25 cellular contexts compared by ENCODE assay signal in the genomic region with DNA sequence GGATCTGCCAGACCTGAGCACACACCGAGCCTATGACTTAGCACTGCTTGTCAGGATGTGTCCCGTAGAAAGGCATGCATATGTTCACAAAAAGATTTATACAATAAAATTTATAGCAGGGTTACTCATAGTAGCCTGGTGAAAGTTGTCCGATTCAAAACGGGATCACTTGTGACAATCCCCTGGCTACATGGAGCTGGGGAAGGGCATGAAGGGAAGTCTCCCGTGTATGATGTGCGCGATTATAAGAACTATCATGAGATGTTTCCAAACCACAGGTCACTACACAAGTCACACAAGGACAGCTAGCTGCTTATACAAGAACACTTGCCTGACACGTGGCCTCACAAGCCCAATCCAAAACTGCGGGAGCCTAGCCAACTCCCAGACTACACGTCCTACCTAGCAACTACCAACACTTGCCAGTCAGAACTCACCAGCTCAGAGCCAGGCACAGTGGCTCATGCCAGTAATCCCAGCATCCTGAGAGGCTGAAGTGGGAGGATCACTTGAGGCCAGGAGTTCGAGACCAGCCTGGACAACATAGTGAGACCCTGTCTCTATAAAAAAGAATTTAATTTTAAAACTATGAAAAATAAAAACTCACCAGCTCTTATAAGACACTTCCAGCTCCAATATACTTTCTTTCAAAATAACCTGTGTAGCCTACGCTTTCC. TPM values are rescaled to one million over a fixed set of nuclear protein-coding genes. Genes with fewer than 3 reads are reported as not detected.
DNase-seq lines count a peak whose midpoint lies in the region; ATAC-seq and TF ChIP-seq lines count a peak whose summit lies in the region.
"Had no signal": no experiment of that assay in that cellular context is flagged by ENCODE, and none has a peak within 500 bp of the region (broad histone marks: within the 10 kb centered on the region; RNA-seq: fewer than 3 reads in every experiment).

No MANE protein-coding gene starts in this region.

- DNase-seq in GM23248, result peak; percentile 54
- DNase-seq in SJSA1 (ENCODE audit: low read depth in 1 of 2, low spot score in 2 of 2), result no peak
- DNase-seq in epithelial cell of prostate (ENCODE audit: low read depth, low spot score), result peak; percentile 95
- no peak for DNase-seq in smooth muscle cell (lab: John Stamatoyannopoulos, UW; ENCODE audit: unreplicated experiment)
- no peak for DNase-seq in amygdala (lab: John Stamatoyannopoulos, UW)
- DNase-seq in activated CD4-positive, alpha-beta T cell treated with anti-CD3 and anti-CD28 coated beads, Interleukin-2, amount 50 U/mL, for 1 hour, result no peak
- DNase-seq: activated CD4-positive, alpha-beta T cell treated with anti-CD3 and anti-CD28 coated beads, Interleukin-2, amount 50 U/mL, for 4 hours; activated naive CD4-positive, alpha-beta T cell treated with anti-CD3 and anti-CD28 coated beads for 36 hours; activated T-cell treated with anti-CD3 and anti-CD28 coated beads for 4 hours; BE2C; endodermal cell; foreskin fibroblast; GDM1; hypothalamus; islet precursor cell; NCI-H1930; right lobe of liver; transverse colon had no signal

- H3F3A ChIP-seq in GM23248 (ENCODE audit: insufficient read depth) (peaks cover 52% of the 10 kb centered on the region), smooth muscle cell (ENCODE audit: low read depth) (peaks cover 11% of the 10 kb centered on the region)

- no peaks in the 10 kb centered on the region for H3K36me3 ChIP-seq in GM23248 (ENCODE audit: low read depth)
- no peaks in the 10 kb centered on the region for H3K36me3 ChIP-seq in SJSA1
- no peaks in the 10 kb centered on the region for H3K36me3 ChIP-seq in smooth muscle cell (ENCODE audit: low read depth)
- H3K36me3 ChIP-seq: ascending aorta, BE2C, right lobe of liver, transverse colon had no signal

- H3K27ac ChIP-seq in GM23248 (peak overlapping the region; percentile 62), SJSA1 (peak overlapping the region; percentile 96), epithelial cell of prostate (peak overlapping the region; percentile 99), smooth muscle cell (ENCODE audit: low read depth) (peak overlapping the region; percentile 51)
- H3K27ac ChIP-seq: ascending aorta, HL-60, right lobe of liver had no signal

- no peak for TF ChIP-seq CTCF in smooth muscle cell (IDR thresholded peaks at IDR 0.05; ENCODE audit: borderline replicate concordance, insufficient read depth, poor library complexity, severe bottlenecking)

- H3K27me3 ChIP-seq in GM23248 (replicated peaks; ENCODE audit: insufficient read depth) (no peaks in the 10 kb centered on the region), SJSA1 (replicated peaks) (no peaks in the 10 kb centered on the region), smooth muscle cell (ENCODE audit: low read depth) (no peaks in the 10 kb centered on the region)
- H3K27me3 ChIP-seq: ascending aorta, BE2C, right lobe of liver, transverse colon had no signal

- H3K9ac ChIP-seq in GM23248 (no peak overlapping the region), smooth muscle cell (ENCODE audit: low read depth) (no peak overlapping the region)

- H3K9me3 ChIP-seq in GM23248 (ENCODE audit: low read depth) (no peaks in the 10 kb centered on the region), SJSA1 (replicated peaks) (no peaks in the 10 kb centered on the region), smooth muscle cell (replicated peaks; ENCODE audit: low read depth) (no peaks in the 10 kb centered on the region)
- H3K9me3 ChIP-seq: ascending aorta, BE2C, right lobe of liver, transverse colon had no signal

- H3K4me1 ChIP-seq in GM23248 (ENCODE audit: insufficient read depth) (peaks cover 39% of the 10 kb centered on the region), SJSA1 (replicated peaks) (peaks cover 50% of the 10 kb centered on the region), smooth muscle cell (ENCODE audit: low read depth) (no peaks in the 10 kb centered on the region)
- H3K4me1 ChIP-seq: BE2C, right lobe of liver had no signal

- H3K79me2 ChIP-seq in GM23248 (ENCODE audit: insufficient read depth) (no peaks in the 10 kb centered on the region), smooth muscle cell (ENCODE audit: low read depth) (no peaks in the 10 kb centered on the region)

- peak overlapping the region; percentile 36 for H3K4me2 ChIP-seq in GM23248 (ENCODE audit: unreplicated experiment)
- H3K4me2 ChIP-seq in smooth muscle cell, result no peak overlapping the region

- 0 out of 2 replicates have a peak overlapping the region, but pooled peaks have one; percentile 8 for H2AFZ ChIP-seq in GM23248
- H2AFZ ChIP-seq in smooth muscle cell (ENCODE audit: low read depth), result no peak overlapping the region

- no peaks in the 10 kb centered on the region for H3K9me2 ChIP-seq in GM23248 (ENCODE audit: insufficient read depth)

- in situ Hi-C loops in GM23248 (cut with MboI), result no loop called here

- H4K20me1 ChIP-seq in GM23248 (ENCODE audit: insufficient read depth) (no peaks in the 10 kb centered on the region), smooth muscle cell (ENCODE audit: low read depth) (no peaks in the 10 kb centered on the region)

- H3K4me3 ChIP-seq in GM23248 (no peak overlapping the region), SJSA1 (no peak overlapping the region), smooth muscle cell (no peak overlapping the region)
- H3K4me3 ChIP-seq: ascending aorta, GM12878, lung, right lobe of liver, transverse colon had no signal

- 60 to 62% methylated on average over 12 of the region's 12 CpGs for WGBS in GM23248 (ENCODE audit: low coverage in 1 of 2, low lambda C conversion rate in 2 of 2, missing lambda C conversion rate in 2 of 2), 2 experiments
- WGBS in smooth muscle cell (ENCODE audit: low lambda C conversion rate), result 86% methylated on average over 12 of the region's 12 CpGs

- ATAC-seq in GM21360 (IDR thresholded peaks at IDR 0.05; ENCODE audit: unreplicated experiment), result no peak
- ATAC-seq: GM12878, HCT116, right lobe of liver had no signal

RNA-seq across cellular contexts. Expression of a gene that starts 7.5 kb away (rescaled TPM):
- total RNA-seq in GM23248 (2014; rRNA removed; shearing (Covaris generic)), result 25.5 and 27.5 TPM in 2 replicates
- polyA plus RNA-seq in GM23248 (2016; fragmentation: Nextera tagmentation; extraction: Ambion mirVana) (24.0 and 26.8 TPM in 2 replicates), smooth muscle cell (19.8 and 23.5 TPM in 2 replicates)
- 63.2 and 83.6 TPM in 2 replicates for total RNA-seq in SJSA1 (2014; rRNA removed; shearing (Covaris generic))
- total RNA-seq in smooth muscle cell, result 15.1 and 16.4 TPM in 2 replicates

RNA-seq across cellular contexts. Expression of a gene that starts 36.8 kb away (rescaled TPM):
- total RNA-seq in GM23248 (2014; rRNA removed; shearing (Covaris generic)), result not detected in 2 replicates
- not detected in 2 replicates for polyA plus RNA-seq in GM23248 (2016; fragmentation: Nextera tagmentation; extraction: Ambion mirVana)
- total RNA-seq in SJSA1 (2014; rRNA removed; shearing (Covaris generic)), result not detected in 2 replicates
- total RNA-seq in smooth muscle cell, result 0.18 TPM in 1 of 2 replicates, not detected in the other
- 0.62 and 1.6 TPM in 2 replicates for polyA plus RNA-seq in smooth muscle cell
- total RNA-seq: ascending aorta, myocyte had no signal

RNA-seq across cellular contexts. Expression of a gene that starts 42.8 kb away (rescaled TPM):
- 10.4 and 13.5 TPM in 2 replicates for total RNA-seq in GM23248 (2014; rRNA removed; shearing (Covaris generic))
- polyA plus RNA-seq in GM23248 (2016; fragmentation: Nextera tagmentation; extraction: Ambion mirVana) (7.7 and 11.5 TPM in 2 replicates), smooth muscle cell (8.1 and 8.7 TPM in 2 replicates)
- total RNA-seq in SJSA1 (2014; rRNA removed; shearing (Covaris generic)), result 3.6 and 3.8 TPM in 2 replicates
- total RNA-seq in smooth muscle cell, result 5.0 and 7.4 TPM in 2 replicates

RNA-seq across cellular contexts. Expression of a gene that starts 50.2 kb away (rescaled TPM):
- 58.0 and 64.9 TPM in 2 replicates for total RNA-seq in GM23248 (2014; rRNA removed; shearing (Covaris generic))
- polyA plus RNA-seq in GM23248 (2016; fragmentation: Nextera tagmentation; extraction: Ambion mirVana) (38.3 and 38.9 TPM in 2 replicates), smooth muscle cell (10.3 and 26.8 TPM in 2 replicates)
- total RNA-seq in SJSA1 (2014; rRNA removed; shearing (Covaris generic)), result 4.3 and 8.9 TPM in 2 replicates
- total RNA-seq in smooth muscle cell, result 49.7 and 53.8 TPM in 2 replicates

Comparison
In these comparisons a context has a peak if more than half of its experiments do, and no peak if none do; other contexts are left out.
1. DNase-seq: peak in GM23248 (single experiment) and epithelial cell of prostate (single experiment); none in SJSA1 (0 of 2), smooth muscle cell (single experiment), amygdala (0 of 56) and activated CD4-positive, alpha-beta T cell treated with anti-CD3 and anti-CD28 coated beads, Interleukin-2, amount 50 U/mL, for 1 hour (single experiment).
2. Peak in every context shown above with its lines, with median percentiles within 50 percentile points of each other: H3K27ac ChIP-seq.